ENCODE assay signal across 1 cellular context in the genomic region with DNA sequence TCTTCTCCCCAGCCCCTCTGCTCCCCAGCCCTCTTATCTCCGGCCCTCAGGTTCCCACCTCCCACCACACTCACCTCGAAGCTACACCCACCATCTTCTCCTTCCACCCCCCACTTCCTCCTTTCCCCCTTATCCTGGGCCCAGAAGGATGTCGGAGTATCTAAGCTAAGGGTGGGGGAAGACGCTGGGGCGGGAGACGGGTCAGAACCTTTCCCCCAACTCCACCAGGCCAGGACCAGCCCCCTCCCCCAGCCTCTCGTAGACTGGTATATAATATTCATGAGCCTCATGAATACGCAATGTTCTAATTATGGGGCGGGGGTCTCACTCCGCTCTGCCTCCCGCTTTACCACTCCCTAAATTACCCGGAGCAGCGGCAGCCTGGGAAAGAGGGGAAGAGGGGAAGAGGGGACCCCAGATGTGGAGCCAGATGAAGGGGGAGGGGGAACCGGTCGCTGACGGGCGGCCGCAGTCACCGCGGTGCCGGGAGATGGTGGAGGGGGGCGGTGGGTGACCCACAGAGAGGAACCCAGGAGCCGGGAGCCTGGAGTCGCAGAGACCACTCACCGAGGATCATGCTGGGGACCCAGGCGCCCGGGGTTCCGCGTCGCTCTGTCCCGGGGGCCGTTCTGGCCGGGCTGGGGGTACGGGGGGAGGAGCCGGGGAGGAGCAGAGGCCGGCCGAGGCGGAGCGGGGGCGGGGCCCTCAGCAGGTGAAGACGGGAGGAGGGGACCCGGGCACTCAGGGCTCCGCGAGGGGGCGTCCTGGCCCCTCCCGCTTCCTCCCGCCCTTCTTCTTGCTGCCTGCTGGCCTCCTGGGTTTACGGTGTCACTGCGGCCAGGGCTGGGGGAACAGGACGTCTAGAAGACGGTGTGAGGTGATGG.
TF ChIP-seq lines count a peak whose summit lies in the region.

No MANE protein-coding gene starts in this region.

TF ChIP-seq in K562, 482 proteins besides CTCF, POLR2A, EP300 and RAD21 (continues in another document):
- TF ChIP-seq OTX1 (CRISPR knock-in tag; IDR thresholded peaks at IDR 0.05): no peak
- peak; percentile 32; the same call in 1 of the 2 replicates for TF ChIP-seq PHF8 (IDR thresholded peaks at IDR 0.05; ENCODE audit: borderline replicate concordance, low read length)
- TF ChIP-seq, protein P1, sequence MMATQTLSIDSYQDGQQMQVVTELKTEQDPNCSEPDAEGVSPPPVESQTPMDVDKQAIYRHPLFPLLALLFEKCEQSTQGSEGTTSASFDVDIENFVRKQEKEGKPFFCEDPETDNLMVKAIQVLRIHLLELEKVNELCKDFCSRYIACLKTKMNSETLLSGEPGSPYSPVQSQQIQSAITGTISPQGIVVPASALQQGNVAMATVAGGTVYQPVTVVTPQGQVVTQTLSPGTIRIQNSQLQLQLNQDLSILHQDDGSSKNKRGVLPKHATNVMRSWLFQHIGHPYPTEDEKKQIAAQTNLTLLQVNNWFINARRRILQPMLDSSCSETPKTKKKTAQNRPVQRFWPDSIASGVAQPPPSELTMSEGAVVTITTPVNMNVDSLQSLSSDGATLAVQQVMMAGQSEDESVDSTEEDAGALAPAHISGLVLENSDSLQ (IDR thresholded peaks at IDR 0.05): peak; percentile 63
- TF ChIP-seq MAFK (IDR thresholded peaks at IDR 0.05; ENCODE audit: low read length): no peak
- TF ChIP-seq, protein P2, sequence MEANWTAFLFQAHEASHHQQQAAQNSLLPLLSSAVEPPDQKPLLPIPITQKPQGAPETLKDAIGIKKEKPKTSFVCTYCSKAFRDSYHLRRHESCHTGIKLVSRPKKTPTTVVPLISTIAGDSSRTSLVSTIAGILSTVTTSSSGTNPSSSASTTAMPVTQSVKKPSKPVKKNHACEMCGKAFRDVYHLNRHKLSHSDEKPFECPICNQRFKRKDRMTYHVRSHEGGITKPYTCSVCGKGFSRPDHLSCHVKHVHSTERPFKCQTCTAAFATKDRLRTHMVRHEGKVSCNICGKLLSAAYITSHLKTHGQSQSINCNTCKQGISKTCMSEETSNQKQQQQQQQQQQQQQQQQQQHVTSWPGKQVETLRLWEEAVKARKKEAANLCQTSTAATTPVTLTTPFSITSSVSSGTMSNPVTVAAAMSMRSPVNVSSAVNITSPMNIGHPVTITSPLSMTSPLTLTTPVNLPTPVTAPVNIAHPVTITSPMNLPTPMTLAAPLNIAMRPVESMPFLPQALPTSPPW (CRISPR knock-in tag; IDR thresholded peaks at IDR 0.05): peak; percentile 88
- no peak for TF ChIP-seq CBX3 (IDR thresholded peaks at IDR 0.05; ENCODE audit: borderline replicate concordance in 1 of 2, low read length in 2 of 2)
- no peak for TF ChIP-seq CBX1 (IDR thresholded peaks at IDR 0.05; ENCODE audit: low read depth)
- TF ChIP-seq MEIS2 (IDR thresholded peaks at IDR 0.05; ENCODE audit: partially characterized antibody): no peak
- TF ChIP-seq SNRNP70 (optimal IDR thresholded peaks at IDR 0.05; ENCODE audit: low read depth, low read length): no peak
- TF ChIP-seq RBM15 (IDR thresholded peaks at IDR 0.05; ENCODE audit: insufficient read depth, low read length): no peak
- TF ChIP-seq, protein P3, sequence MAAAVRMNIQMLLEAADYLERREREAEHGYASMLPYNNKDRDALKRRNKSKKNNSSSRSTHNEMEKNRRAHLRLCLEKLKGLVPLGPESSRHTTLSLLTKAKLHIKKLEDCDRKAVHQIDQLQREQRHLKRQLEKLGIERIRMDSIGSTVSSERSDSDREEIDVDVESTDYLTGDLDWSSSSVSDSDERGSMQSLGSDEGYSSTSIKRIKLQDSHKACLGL (CRISPR knock-in tag; IDR thresholded peaks at IDR 0.05; ENCODE audit: borderline replicate concordance, poor library complexity, severe bottlenecking): no peak
- TF ChIP-seq RBM39 (optimal IDR thresholded peaks at IDR 0.05; ENCODE audit: low read depth, low read length): no peak
- no peak for TF ChIP-seq POLR2B (IDR thresholded peaks at IDR 0.05; ENCODE audit: low read depth, partially characterized antibody)
- TF ChIP-seq ZNF311 (CRISPR knock-in tag; IDR thresholded peaks at IDR 0.05): no peak
- no peak for TF ChIP-seq FOSL1 (tag; conservative IDR thresholded peaks at IDR 0.05)
- TF ChIP-seq ATF7 (IDR thresholded peaks at IDR 0.05): no peak
- peak; percentile 61 for TF ChIP-seq SUPT5H (IDR thresholded peaks at IDR 0.05)
- 0 out of 2 replicates have a peak, but pooled peaks have one; percentile 15 for TF ChIP-seq SMARCA4 (IDR thresholded peaks at IDR 0.05)
- TF ChIP-seq, protein P4, sequence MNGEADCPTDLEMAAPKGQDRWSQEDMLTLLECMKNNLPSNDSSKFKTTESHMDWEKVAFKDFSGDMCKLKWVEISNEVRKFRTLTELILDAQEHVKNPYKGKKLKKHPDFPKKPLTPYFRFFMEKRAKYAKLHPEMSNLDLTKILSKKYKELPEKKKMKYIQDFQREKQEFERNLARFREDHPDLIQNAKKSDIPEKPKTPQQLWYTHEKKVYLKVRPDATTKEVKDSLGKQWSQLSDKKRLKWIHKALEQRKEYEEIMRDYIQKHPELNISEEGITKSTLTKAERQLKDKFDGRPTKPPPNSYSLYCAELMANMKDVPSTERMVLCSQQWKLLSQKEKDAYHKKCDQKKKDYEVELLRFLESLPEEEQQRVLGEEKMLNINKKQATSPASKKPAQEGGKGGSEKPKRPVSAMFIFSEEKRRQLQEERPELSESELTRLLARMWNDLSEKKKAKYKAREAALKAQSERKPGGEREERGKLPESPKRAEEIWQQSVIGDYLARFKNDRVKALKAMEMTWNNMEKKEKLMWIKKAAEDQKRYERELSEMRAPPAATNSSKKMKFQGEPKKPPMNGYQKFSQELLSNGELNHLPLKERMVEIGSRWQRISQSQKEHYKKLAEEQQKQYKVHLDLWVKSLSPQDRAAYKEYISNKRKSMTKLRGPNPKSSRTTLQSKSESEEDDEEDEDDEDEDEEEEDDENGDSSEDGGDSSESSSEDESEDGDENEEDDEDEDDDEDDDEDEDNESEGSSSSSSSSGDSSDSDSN (IDR thresholded peaks at IDR 0.05; ENCODE audit: borderline replicate concordance in 1 of 2, low read depth in 2 of 2, low read length in 2 of 2): 0 out of 4 replicates have a peak, but pooled peaks of 1 of the 2 experiments have one; percentile 44
- no peak for TF ChIP-seq MTA1 (IDR thresholded peaks at IDR 0.05; ENCODE audit: borderline replicate concordance)
- TF ChIP-seq, protein P5, sequence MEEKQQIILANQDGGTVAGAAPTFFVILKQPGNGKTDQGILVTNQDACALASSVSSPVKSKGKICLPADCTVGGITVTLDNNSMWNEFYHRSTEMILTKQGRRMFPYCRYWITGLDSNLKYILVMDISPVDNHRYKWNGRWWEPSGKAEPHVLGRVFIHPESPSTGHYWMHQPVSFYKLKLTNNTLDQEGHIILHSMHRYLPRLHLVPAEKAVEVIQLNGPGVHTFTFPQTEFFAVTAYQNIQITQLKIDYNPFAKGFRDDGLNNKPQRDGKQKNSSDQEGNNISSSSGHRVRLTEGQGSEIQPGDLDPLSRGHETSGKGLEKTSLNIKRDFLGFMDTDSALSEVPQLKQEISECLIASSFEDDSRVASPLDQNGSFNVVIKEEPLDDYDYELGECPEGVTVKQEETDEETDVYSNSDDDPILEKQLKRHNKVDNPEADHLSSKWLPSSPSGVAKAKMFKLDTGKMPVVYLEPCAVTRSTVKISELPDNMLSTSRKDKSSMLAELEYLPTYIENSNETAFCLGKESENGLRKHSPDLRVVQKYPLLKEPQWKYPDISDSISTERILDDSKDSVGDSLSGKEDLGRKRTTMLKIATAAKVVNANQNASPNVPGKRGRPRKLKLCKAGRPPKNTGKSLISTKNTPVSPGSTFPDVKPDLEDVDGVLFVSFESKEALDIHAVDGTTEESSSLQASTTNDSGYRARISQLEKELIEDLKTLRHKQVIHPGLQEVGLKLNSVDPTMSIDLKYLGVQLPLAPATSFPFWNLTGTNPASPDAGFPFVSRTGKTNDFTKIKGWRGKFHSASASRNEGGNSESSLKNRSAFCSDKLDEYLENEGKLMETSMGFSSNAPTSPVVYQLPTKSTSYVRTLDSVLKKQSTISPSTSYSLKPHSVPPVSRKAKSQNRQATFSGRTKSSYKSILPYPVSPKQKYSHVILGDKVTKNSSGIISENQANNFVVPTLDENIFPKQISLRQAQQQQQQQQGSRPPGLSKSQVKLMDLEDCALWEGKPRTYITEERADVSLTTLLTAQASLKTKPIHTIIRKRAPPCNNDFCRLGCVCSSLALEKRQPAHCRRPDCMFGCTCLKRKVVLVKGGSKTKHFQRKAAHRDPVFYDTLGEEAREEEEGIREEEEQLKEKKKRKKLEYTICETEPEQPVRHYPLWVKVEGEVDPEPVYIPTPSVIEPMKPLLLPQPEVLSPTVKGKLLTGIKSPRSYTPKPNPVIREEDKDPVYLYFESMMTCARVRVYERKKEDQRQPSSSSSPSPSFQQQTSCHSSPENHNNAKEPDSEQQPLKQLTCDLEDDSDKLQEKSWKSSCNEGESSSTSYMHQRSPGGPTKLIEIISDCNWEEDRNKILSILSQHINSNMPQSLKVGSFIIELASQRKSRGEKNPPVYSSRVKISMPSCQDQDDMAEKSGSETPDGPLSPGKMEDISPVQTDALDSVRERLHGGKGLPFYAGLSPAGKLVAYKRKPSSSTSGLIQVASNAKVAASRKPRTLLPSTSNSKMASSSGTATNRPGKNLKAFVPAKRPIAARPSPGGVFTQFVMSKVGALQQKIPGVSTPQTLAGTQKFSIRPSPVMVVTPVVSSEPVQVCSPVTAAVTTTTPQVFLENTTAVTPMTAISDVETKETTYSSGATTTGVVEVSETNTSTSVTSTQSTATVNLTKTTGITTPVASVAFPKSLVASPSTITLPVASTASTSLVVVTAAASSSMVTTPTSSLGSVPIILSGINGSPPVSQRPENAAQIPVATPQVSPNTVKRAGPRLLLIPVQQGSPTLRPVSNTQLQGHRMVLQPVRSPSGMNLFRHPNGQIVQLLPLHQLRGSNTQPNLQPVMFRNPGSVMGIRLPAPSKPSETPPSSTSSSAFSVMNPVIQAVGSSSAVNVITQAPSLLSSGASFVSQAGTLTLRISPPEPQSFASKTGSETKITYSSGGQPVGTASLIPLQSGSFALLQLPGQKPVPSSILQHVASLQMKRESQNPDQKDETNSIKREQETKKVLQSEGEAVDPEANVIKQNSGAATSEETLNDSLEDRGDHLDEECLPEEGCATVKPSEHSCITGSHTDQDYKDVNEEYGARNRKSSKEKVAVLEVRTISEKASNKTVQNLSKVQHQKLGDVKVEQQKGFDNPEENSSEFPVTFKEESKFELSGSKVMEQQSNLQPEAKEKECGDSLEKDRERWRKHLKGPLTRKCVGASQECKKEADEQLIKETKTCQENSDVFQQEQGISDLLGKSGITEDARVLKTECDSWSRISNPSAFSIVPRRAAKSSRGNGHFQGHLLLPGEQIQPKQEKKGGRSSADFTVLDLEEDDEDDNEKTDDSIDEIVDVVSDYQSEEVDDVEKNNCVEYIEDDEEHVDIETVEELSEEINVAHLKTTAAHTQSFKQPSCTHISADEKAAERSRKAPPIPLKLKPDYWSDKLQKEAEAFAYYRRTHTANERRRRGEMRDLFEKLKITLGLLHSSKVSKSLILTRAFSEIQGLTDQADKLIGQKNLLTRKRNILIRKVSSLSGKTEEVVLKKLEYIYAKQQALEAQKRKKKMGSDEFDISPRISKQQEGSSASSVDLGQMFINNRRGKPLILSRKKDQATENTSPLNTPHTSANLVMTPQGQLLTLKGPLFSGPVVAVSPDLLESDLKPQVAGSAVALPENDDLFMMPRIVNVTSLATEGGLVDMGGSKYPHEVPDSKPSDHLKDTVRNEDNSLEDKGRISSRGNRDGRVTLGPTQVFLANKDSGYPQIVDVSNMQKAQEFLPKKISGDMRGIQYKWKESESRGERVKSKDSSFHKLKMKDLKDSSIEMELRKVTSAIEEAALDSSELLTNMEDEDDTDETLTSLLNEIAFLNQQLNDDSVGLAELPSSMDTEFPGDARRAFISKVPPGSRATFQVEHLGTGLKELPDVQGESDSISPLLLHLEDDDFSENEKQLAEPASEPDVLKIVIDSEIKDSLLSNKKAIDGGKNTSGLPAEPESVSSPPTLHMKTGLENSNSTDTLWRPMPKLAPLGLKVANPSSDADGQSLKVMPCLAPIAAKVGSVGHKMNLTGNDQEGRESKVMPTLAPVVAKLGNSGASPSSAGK (IDR thresholded peaks at IDR 0.05): no peak; the same call in 1 of the 2 replicates
- no peak for TF ChIP-seq C11orf30 (IDR thresholded peaks at IDR 0.05; ENCODE audit: low read depth)
- no peak for TF ChIP-seq E2F3 (CRISPR knock-in tag; IDR thresholded peaks at IDR 0.05)
- TF ChIP-seq HNRNPLL (IDR thresholded peaks at IDR 0.05; ENCODE audit: low read depth, low read length, poor library complexity, severe bottlenecking): no peak
- TF ChIP-seq NCOA2 (IDR thresholded peaks at IDR 0.05; ENCODE audit: partially characterized antibody in 2 of 2): no peak
- no peak for TF ChIP-seq HLTF (IDR thresholded peaks at IDR 0.05)
- TF ChIP-seq CREM (IDR thresholded peaks at IDR 0.05; ENCODE audit: low read depth): peak; percentile 46
- TF ChIP-seq, protein P6, sequence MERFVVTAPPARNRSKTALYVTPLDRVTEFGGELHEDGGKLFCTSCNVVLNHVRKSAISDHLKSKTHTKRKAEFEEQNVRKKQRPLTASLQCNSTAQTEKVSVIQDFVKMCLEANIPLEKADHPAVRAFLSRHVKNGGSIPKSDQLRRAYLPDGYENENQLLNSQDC (CRISPR knock-in tag; IDR thresholded peaks at IDR 0.05): no peak
- TF ChIP-seq PTTG1 (tag; IDR thresholded peaks at IDR 0.05; ENCODE audit: low read depth): no peak
- TF ChIP-seq SREBF2 (CRISPR knock-in tag; IDR thresholded peaks at IDR 0.05): no peak
- TF ChIP-seq CC2D1A (IDR thresholded peaks at IDR 0.05): no peak
- TF ChIP-seq CREB1 (IDR thresholded peaks at IDR 0.05): no peak
- TF ChIP-seq CREB1 (CRISPR knock-in tag; IDR thresholded peaks at IDR 0.05): no peak
- TF ChIP-seq, protein P7, sequence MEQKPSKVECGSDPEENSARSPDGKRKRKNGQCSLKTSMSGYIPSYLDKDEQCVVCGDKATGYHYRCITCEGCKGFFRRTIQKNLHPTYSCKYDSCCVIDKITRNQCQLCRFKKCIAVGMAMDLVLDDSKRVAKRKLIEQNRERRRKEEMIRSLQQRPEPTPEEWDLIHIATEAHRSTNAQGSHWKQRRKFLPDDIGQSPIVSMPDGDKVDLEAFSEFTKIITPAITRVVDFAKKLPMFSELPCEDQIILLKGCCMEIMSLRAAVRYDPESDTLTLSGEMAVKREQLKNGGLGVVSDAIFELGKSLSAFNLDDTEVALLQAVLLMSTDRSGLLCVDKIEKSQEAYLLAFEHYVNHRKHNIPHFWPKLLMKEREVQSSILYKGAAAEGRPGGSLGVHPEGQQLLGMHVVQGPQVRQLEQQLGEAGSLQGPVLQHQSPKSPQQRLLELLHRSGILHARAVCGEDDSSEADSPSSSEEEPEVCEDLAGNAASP (IDR thresholded peaks at IDR 0.05): no peak
- peak; percentile 82 for TF ChIP-seq ARID1B (IDR thresholded peaks at IDR 0.05)
- peak; percentile 31 for TF ChIP-seq CCNT2 (IDR thresholded peaks at IDR 0.05; ENCODE audit: borderline replicate concordance, extremely low read depth, insufficient read length, low read depth, low read length)
- no peak for TF ChIP-seq ZNF3 (CRISPR knock-in tag; IDR thresholded peaks at IDR 0.05)
- TF ChIP-seq BACH1 (tag; IDR thresholded peaks at IDR 0.05): no peak
- TF ChIP-seq ESRRA (IDR thresholded peaks at IDR 0.05; ENCODE audit: borderline replicate concordance, low read depth): peak; percentile 35; the same call in 1 of the 2 replicates
- TF ChIP-seq CTBP1 (IDR thresholded peaks at IDR 0.05; ENCODE audit: borderline replicate concordance): peak; percentile 24; the same call in 1 of the 2 replicates
- peak; percentile 56 for TF ChIP-seq PCBP1 (IDR thresholded peaks at IDR 0.05; ENCODE audit: low read depth, low read length, poor library complexity, severe bottlenecking)
- TF ChIP-seq TAF1 (IDR thresholded peaks at IDR 0.05; ENCODE audit: control insufficient read depth, extremely low read depth, insufficient read depth, low read length, severe bottlenecking): peak; percentile 77
- peak; percentile 82 for TF ChIP-seq CBFA2T2 (conservative IDR thresholded peaks at IDR 0.05)
- TF ChIP-seq TCF3 (CRISPR knock-in tag; IDR thresholded peaks at IDR 0.05): peak; percentile 76
- peak in 1 of 2 experiments; percentile 33; a peak in 1 of 4 replicates for TF ChIP-seq HDAC1 (IDR thresholded peaks at IDR 0.05)
- TF ChIP-seq TBP (optimal IDR thresholded peaks at IDR 0.05; ENCODE audit: low read depth, low read length): peak; percentile 40
